In the genomic region with DNA sequence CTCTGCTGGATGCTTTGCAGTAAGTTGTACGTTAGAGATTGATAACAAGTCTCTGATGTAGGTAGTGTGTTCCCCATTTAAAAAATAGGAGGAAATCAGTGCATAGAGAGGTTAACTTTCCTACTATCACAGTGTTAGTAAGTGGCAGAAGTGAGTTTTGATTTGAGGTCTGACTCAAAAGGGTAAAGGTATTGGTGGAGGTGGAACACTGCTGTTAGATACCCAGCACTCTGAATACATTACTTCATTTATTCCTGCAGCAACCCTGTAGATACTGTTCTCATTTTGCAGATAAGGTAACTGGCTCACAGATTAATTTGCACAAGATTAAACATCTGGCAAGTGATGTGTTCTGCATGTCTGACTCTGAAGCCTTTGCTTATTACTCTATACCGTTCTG, we compare ENCODE assay signal across 10 cellular contexts. TPM values are rescaled to one million over a fixed set of nuclear protein-coding genes. Genes with fewer than 3 reads are reported as not detected.
A peak's percentile ranks its signal among the peaks of the same experiment; 100 is the strongest.
DNase-seq lines count a peak whose midpoint lies in the region; ATAC-seq and TF ChIP-seq lines count a peak whose summit lies in the region.
"Had no signal": no experiment of that assay in that cellular context is flagged by ENCODE, and none has a peak within 500 bp of the region (broad histone marks: within the 10 kb centered on the region; RNA-seq: fewer than 3 reads in every experiment).

No MANE protein-coding gene starts in this region.

- DNase-seq in NCI-H69 (lab: John Stamatoyannopoulos, UW) (peak; percentile 55), epithelial cell of prostate (ENCODE audit: low read depth, low spot score) (no peak), psoas muscle (no peak)
- no peak for DNase-seq in stimulated activated CD4-positive, alpha-beta T cell treated with anti-CD3 and anti-CD28 coated beads, Interleukin-4, amount 100 ng/mL, for 24 hours
- no peak for DNase-seq in activated CD4-positive, alpha-beta T cell treated with anti-CD3 and anti-CD28 coated beads, Interleukin-2, amount 50 U/mL, for 4 hours
- DNase-seq: left colon, NCI-H187 treated with DMSO at 0.1 percent for 48 hours had no signal

- no peak for TF ChIP-seq CTCF in psoas muscle (IDR thresholded peaks at IDR 0.05)

- peak overlapping the region; percentile 98; the same call in 1 of the 2 replicates for H3K9ac ChIP-seq in ES-I3 (ENCODE audit: low read depth, low read length)

- H3K27ac ChIP-seq in epithelial cell of prostate (peak overlapping the region; percentile 99), psoas muscle (no peak overlapping the region)

- no peaks in the 10 kb centered on the region for H3K27me3 ChIP-seq in psoas muscle (ENCODE audit: insufficient read depth in 3 of 3, low read length in 2 of 3)

- intact Hi-C loops in psoas muscle (cut with DNase I) = loop anchor here in 1 of 2 donors (5.0 kb wide), 1 partner anchor 120 kb away; a partner anchor contains a TSS

- H3K4me1 ChIP-seq in ES-I3 (ENCODE audit: insufficient read depth, low read length) (0 out of 2 replicates have a peak, but pooled peaks cover 3% of the 10 kb centered on the region), psoas muscle (peaks cover 55% of the 10 kb centered on the region)

- H3K9me3 ChIP-seq in ES-I3 (ENCODE audit: control insufficient read depth, insufficient read depth, low read length) = no peaks in the 10 kb centered on the region
- no peaks in the 10 kb centered on the region for H3K9me3 ChIP-seq in psoas muscle

- no peaks in the 10 kb centered on the region for H3K36me3 ChIP-seq in ES-I3 (ENCODE audit: insufficient read depth, low read length)
- H3K36me3 ChIP-seq in psoas muscle (ENCODE audit: insufficient read depth in 1 of 2, low read depth in 1 of 2) = no peaks in the 10 kb centered on the region

- ATAC-seq in psoas muscle = no peak
- ATAC-seq in GM21717 (IDR thresholded peaks at IDR 0.05; ENCODE audit: unreplicated experiment) = no peak
- no peak for ATAC-seq in GM21515 (IDR thresholded peaks at IDR 0.05; ENCODE audit: unreplicated experiment)
- ATAC-seq: left colon had no signal

- 14 to 24% (median 15%) methylated on average over 2 of the region's 2 CpGs for WGBS in psoas muscle, 3 donors

- peak overlapping the region; percentile 97 for H3K4me3 ChIP-seq in psoas muscle

RNA-seq across cellular contexts. Expression of a gene that starts 3.1 kb away (rescaled TPM):
- 10 to 100 TPM; 37.0 to 70.8 (median 49.8) TPM for total RNA-seq in psoas muscle
- 10 to 100 TPM in 1 of 3 donors, 1 to 10 TPM in 2; 4.8 to 14.2 (median 6.6) TPM for polyA plus RNA-seq in psoas muscle
